Comparison of ENCODE assay signal across 28 cellular contexts in genomic region chr9:132773764-132774339, GRCh38.
"Had no signal": no experiment of that assay in that cellular context is flagged by ENCODE, and none has a peak within 500 bp of the region (broad histone marks: within the 10 kb centered on the region; RNA-seq: fewer than 3 reads in every experiment).

No MANE protein-coding gene starts in this region.

- ATAC-seq: activated naive CD8-positive, alpha-beta T cell treated with anti-CD3 and anti-CD28 coated beads, Interleukin-2, amount 50 U/mL, for 24 hours; activated T-cell treated with anti-CD3 and anti-CD28 coated beads, Interleukin-2, amount 50 U/mL, for 72 hours; gastrocnemius medialis; left cardiac atrium; naive thymus-derived CD4-positive, alpha-beta T cell; stimulated activated naive B cell treated with anti-CD40 and anti-IgM and Interleukin-4, amounts not matched to agents 10 μg/mL and 1 μg/mL and 100 μg/mL, for 72 hours; upper lobe of right lung had no signal

- H3K27ac Mint-ChIP-seq: activated naive CD8-positive, alpha-beta T cell treated with anti-CD3 and anti-CD28 coated beads, Interleukin-2, amount 50 U/mL, for 24 hours; activated T-cell treated with anti-CD3 and anti-CD28 coated beads, Interleukin-2, amount 50 U/mL, for 72 hours; stimulated activated naive B cell treated with anti-CD40 and anti-IgM and Interleukin-4, amounts not matched to agents 10 μg/mL and 1 μg/mL and 100 μg/mL, for 72 hours had no signal

- H3K9me3 ChIP-seq: breast epithelium, gastrocnemius medialis, right atrium auricular region, stomach, thyroid gland, upper lobe of right lung had no signal

- H3K27me3 ChIP-seq: breast epithelium, gastrocnemius medialis, hepatocyte, right atrium auricular region, stomach, thyroid gland, upper lobe of right lung had no signal

- DNase-seq: activated CD4-positive, alpha-beta T cell treated with anti-CD3 and anti-CD28 coated beads, Interleukin-2, amount 10 ng/mL, durations not matched to agents 24 days and 14 days; activated CD4-positive, CD25-positive, alpha-beta regulatory T cell treated with anti-CD3 and anti-CD28 coated beads, Interleukin-2, amount 50 U/mL, for 72 hours; activated effector memory CD4-positive, alpha-beta T cell treated with Interleukin-2 at 50 U/mL for 16 hours; activated naive CD4-positive, alpha-beta T cell treated with Interleukin-2 at 50 U/mL for 16 hours; activated naive CD8-positive, alpha-beta T cell treated with anti-CD3 and anti-CD28 coated beads, Interleukin-2, amount 50 U/mL, for 24 hours; activated T-cell treated with anti-CD3 and anti-CD28 coated beads for 4 hours; activated T-cell treated with anti-CD3 and anti-CD28 coated beads, Interleukin-2, amount 50 U/mL, for 72 hours; amygdala; central memory CD4-positive, alpha-beta T cell; dermis blood vessel endothelial cell; effector CD8-positive, alpha-beta T cell; gastrocnemius medialis; left cardiac atrium; midbrain; naive thymus-derived CD4-positive, alpha-beta T cell; stimulated activated CD4-positive, alpha-beta T cell treated with anti-CD3 and anti-CD28 coated beads, Interleukin-1b, Interleukin-23, amount 100 ng/mL, for 48 hours; stimulated activated CD4-positive, alpha-beta T cell treated with anti-CD3 and anti-CD28 coated beads, Interleukin-4, amount 100 ng/mL, for 4 hours; stimulated activated CD8-positive, alpha-beta memory T cell treated with anti-CD3 and anti-CD28 coated beads, Interleukin-4, amount 100 ng/mL, for 48 hours; stimulated activated naive B cell treated with anti-CD40 and anti-IgM and Interleukin-4, amounts not matched to agents 10 μg/mL and 1 μg/mL and 100 μg/mL, for 72 hours; stomach; T-helper 2 cell; thyroid gland; upper lobe of right lung had no signal

- FAIRE-seq: colon had no signal

- H3K4me3 Mint-ChIP-seq: activated CD4-positive, alpha-beta T cell treated with anti-CD3 and anti-CD28 coated beads, Interleukin-2, amount 10 ng/mL, durations not matched to agents 24 days and 14 days; activated naive CD8-positive, alpha-beta T cell treated with anti-CD3 and anti-CD28 coated beads, Interleukin-2, amount 50 U/mL, for 24 hours; activated T-cell treated with anti-CD3 and anti-CD28 coated beads, Interleukin-2, amount 50 U/mL, for 72 hours; stimulated activated naive B cell treated with anti-CD40 and anti-IgM and Interleukin-4, amounts not matched to agents 10 μg/mL and 1 μg/mL and 100 μg/mL, for 72 hours had no signal

- H3K27ac ChIP-seq: breast epithelium, gastrocnemius medialis, hepatocyte, parathyroid adenoma, right atrium auricular region, stomach, thyroid gland, upper lobe of right lung had no signal
